ENCODE assay signal across 8 cellular contexts in genomic region chr1:69567847-69568434, GRCh38. TPM values are rescaled to one million over a fixed set of nuclear protein-coding genes. Genes with fewer than 3 reads are reported as not detected.
DNase-seq lines count a peak whose midpoint lies in the region; ATAC-seq and TF ChIP-seq lines count a peak whose summit lies in the region.

Gene LRRC7 (plus strand): TSS chr1:69567922. CDS start chr1:69568640, 718 bp downstream.

- 0 to 2% methylated on average over 28 to 48 of the region's 57 CpGs for WGBS in lower leg skin, 2 donors
- 0 to 2% methylated on average over 9 to 50 of the region's 57 CpGs for WGBS in testis, 2 donors

- H3K4me1 ChIP-seq in testis = no peaks in the 10 kb centered on the region

- ATAC-seq in HG02870 (IDR thresholded peaks at IDR 0.05; ENCODE audit: unreplicated experiment) (peak; percentile 19), GM18867 (IDR thresholded peaks at IDR 0.05; ENCODE audit: unreplicated experiment) (no peak)

- no peaks in the 10 kb centered on the region for H3K9me3 ChIP-seq in testis

- no peaks in the 10 kb centered on the region for H3K27me3 ChIP-seq in testis

- TF ChIP-seq POLR2A in lower leg skin (IDR thresholded peaks at IDR 0.05) = no peak
- TF ChIP-seq POLR2A in testis (IDR thresholded peaks at IDR 0.05) = no peak

- H3K4me3 ChIP-seq in lower leg skin (ENCODE audit: low read depth, poor library complexity, severe bottlenecking) (peak within 1 kb of the TSS; percentile 31), testis (peak within 1 kb of the TSS; percentile 37 to 64)

- no peaks in the 10 kb centered on the region for H3K36me3 ChIP-seq in testis (ENCODE audit: low read depth, missing control alignments)

- intact Hi-C loops in lower leg skin (cut with DNase I; ENCODE audit: low total_unique reads) = no loop called here
- intact Hi-C loops in testis (cut with DNase I; ENCODE audit: low total_unique reads) = loop anchor here (2.0 kb wide), 1 partner anchor 39 kb away; no protein-coding TSS in a partner anchor

- peak; percentile 23 for DNase-seq in DMS153 treated with DMSO at 0.1 percent for 48 hours (lab: John Stamatoyannopoulos, UW; ENCODE audit: unreplicated experiment)
- peak; percentile 74 for DNase-seq in ecto neural progenitor cell (ENCODE audit: low spot score)
- peak in 1 of 2 donors; percentile 76 for DNase-seq in lower leg skin (ENCODE audit: low spot score in 2 of 2)
- DNase-seq in testis = peak; percentile 28
- DNase-seq in stimulated activated CD4-positive, alpha-beta T cell treated with anti-CD3 and anti-CD28 coated beads, Interleukin-2, amount 100 ng/mL, for 24 hours = no peak

- TF ChIP-seq CTCF in lower leg skin (IDR thresholded peaks at IDR 0.05) = no peak
- TF ChIP-seq CTCF in testis (IDR thresholded peaks at IDR 0.05) = no peak

- H3K27ac ChIP-seq in testis = no peak within 1 kb of the TSS

TF ChIP-seq in PFSK-1, 5 proteins besides CTCF, POLR2A, EP300 and RAD21:
- TF ChIP-seq SIN3A (IDR thresholded peaks at IDR 0.05; ENCODE audit: borderline replicate concordance, insufficient read depth, low read length) (0 out of 2 replicates have a peak, but pooled peaks have one; percentile 35), TAF1 (IDR thresholded peaks at IDR 0.05; ENCODE audit: borderline replicate concordance, insufficient read depth, low read length) (no peak)

RNA-seq across cellular contexts. Expression of gene LRRC7, which starts in this region (rescaled TPM):
- polyA plus RNA-seq in PFSK-1 (2012; ENCODE audit: insufficient read length, low read depth) = 0.50 TPM
- total RNA-seq in lower leg skin (under 1 TPM; 0.11 to 0.88 (median 0.36) TPM), testis (1 to 10 TPM; 5.2 to 6.9 TPM)
- 8.0 TPM for polyA plus RNA-seq in testis (ENCODE audit: insufficient read depth, low read depth, low replicate concordance)

Comparison
In these comparisons a context has a peak if more than half of its experiments do, and no peak if none do; other contexts are left out.
1. DNase-seq: peak in DMS153 treated with DMSO at 0.1 percent for 48 hours (single experiment), ecto neural progenitor cell (single experiment) and testis (single experiment); none in stimulated activated CD4-positive, alpha-beta T cell treated with anti-CD3 and anti-CD28 coated beads, Interleukin-2, amount 100 ng/mL, for 24 hours (0 of 2).